8 cellular contexts compared by ENCODE assay signal in genomic region chr12:42590324-42590934, GRCh38. TPM values are rescaled to one million over a fixed set of nuclear protein-coding genes. Genes with fewer than 3 reads are reported as not detected.
DNase-seq lines count a peak whose midpoint lies in the region; ATAC-seq lines count a peak whose summit lies in the region.

No MANE protein-coding gene starts in this region.

- H3K4me1 Mint-ChIP-seq in activated naive CD8-positive, alpha-beta T cell treated with anti-CD3 and anti-CD28 coated beads for 36 hours: peaks cover 11% of the 10 kb centered on the region

- peak overlapping the region; percentile 67 for H3K4me3 Mint-ChIP-seq in activated naive CD8-positive, alpha-beta T cell treated with anti-CD3 and anti-CD28 coated beads for 36 hours

- H3K27ac Mint-ChIP-seq in activated naive CD8-positive, alpha-beta T cell treated with anti-CD3 and anti-CD28 coated beads for 36 hours: no peak overlapping the region

- DNase-seq in DMS53 (lab: John Stamatoyannopoulos, UW) (peak; percentile 82), MG63 (peak; percentile 16), NCI-H2081 treated with DMSO at 0.1 percent for 48 hours (lab: John Stamatoyannopoulos, UW) (no peak), HPDE6-E6E7 (ENCODE audit: extremely low spot score) (no peak)
- no peak for DNase-seq in activated naive CD8-positive, alpha-beta T cell treated with anti-CD3 and anti-CD28 coated beads for 36 hours

- H3K36me3 ChIP-seq in MG63 (no peaks in the 10 kb centered on the region), skeletal muscle satellite cell (ENCODE audit: insufficient read depth, low read length) (no peaks in the 10 kb centered on the region)

- ATAC-seq in GM21515 (IDR thresholded peaks at IDR 0.05; ENCODE audit: unreplicated experiment): no peak

- H3K9ac ChIP-seq in skeletal muscle satellite cell (ENCODE audit: low read depth, low read length): peak overlapping the region; percentile 85

- no peaks in the 10 kb centered on the region for H3K36me3 Mint-ChIP-seq in activated naive CD8-positive, alpha-beta T cell treated with anti-CD3 and anti-CD28 coated beads for 36 hours

- H3K4me3 ChIP-seq in MG63 (peak overlapping the region; percentile 73), iPS-11a (ENCODE audit: low read depth, low read length) (peak overlapping the region; percentile 49), skeletal muscle satellite cell (ENCODE audit: low read length) (peak overlapping the region; percentile 93)

- H3K4me2 ChIP-seq in skeletal muscle satellite cell (ENCODE audit: low read length): peak overlapping the region; percentile 96

- H3K27me3 ChIP-seq in MG63: peaks cover 4% of the 10 kb centered on the region; the same call in 1 of the 2 replicates
- H3K27me3 ChIP-seq in skeletal muscle satellite cell (ENCODE audit: control insufficient read depth, insufficient read depth, low read length): peaks cover 20% of the 10 kb centered on the region

- peaks cover 69% of the 10 kb centered on the region for H3K27me3 Mint-ChIP-seq in activated naive CD8-positive, alpha-beta T cell treated with anti-CD3 and anti-CD28 coated beads for 36 hours

- peaks cover 32% of the 10 kb centered on the region for H3K4me1 ChIP-seq in skeletal muscle satellite cell (ENCODE audit: control insufficient read depth, insufficient read depth, low read length)

- no peaks in the 10 kb centered on the region for H3K9me3 Mint-ChIP-seq in activated naive CD8-positive, alpha-beta T cell treated with anti-CD3 and anti-CD28 coated beads for 36 hours

- H3K9me3 ChIP-seq in MG63 (no peaks in the 10 kb centered on the region), skeletal muscle satellite cell (replicated peaks; ENCODE audit: low read length) (no peaks in the 10 kb centered on the region)

RNA-seq across cellular contexts. Expression of gene PRICKLE1, which starts 0.9 kb away (rescaled TPM):
- 4.7 and 8.6 TPM in 2 replicates for total RNA-seq in MG63 (2014; rRNA removed; shearing (Covaris generic); ENCODE audit: low replicate concordance)
- total RNA-seq in activated naive CD8-positive, alpha-beta T cell treated with anti-CD3 and anti-CD28 coated beads for 36 hours: under 1 TPM; 0.14 to 0.18 TPM
- total RNA-seq in skeletal muscle satellite cell (2012; rRNA removed): 14.4 and 17.5 TPM in 2 replicates

Comparison
In these comparisons a context has a peak if more than half of its experiments do, and no peak if none do; other contexts are left out.
1. DNase-seq: peak in DMS53 (single experiment) and MG63 (single experiment); none in activated naive CD8-positive, alpha-beta T cell treated with anti-CD3 and anti-CD28 coated beads for 36 hours (single experiment), NCI-H2081 treated with DMSO at 0.1 percent for 48 hours (single experiment) and HPDE6-E6E7 (single experiment).
2. Peak in every context shown above with its lines, with median percentiles within 50 percentile points of each other: H3K4me3 ChIP-seq.